In the genomic region with DNA sequence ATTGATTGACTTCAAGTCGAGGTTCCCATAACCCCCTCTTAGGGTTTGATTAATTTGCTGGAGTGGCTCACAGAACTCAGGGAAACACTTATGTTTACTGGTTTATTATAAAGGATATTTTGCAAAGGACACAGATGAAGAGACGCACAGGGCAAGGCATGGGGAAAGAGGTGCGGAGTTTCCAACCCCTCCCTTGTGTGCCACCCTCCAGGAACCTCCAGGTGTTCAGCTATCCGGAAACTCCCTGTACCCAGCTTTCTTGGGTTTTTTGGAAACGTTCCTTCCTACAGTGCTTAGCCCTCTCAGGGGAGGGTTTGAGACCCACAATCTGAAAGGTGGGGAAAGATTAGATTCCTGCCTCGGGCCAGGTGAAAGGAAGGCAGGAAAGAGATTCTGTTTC, we compare ENCODE assay signal across 21 cellular contexts. TPM values are rescaled to one million over a fixed set of nuclear protein-coding genes. Genes with fewer than 3 reads are reported as not detected.
A peak's percentile ranks its signal among the peaks of the same experiment; 100 is the strongest.
DNase-seq lines count a peak whose midpoint lies in the region; ATAC-seq and TF ChIP-seq lines count a peak whose summit lies in the region.
"Had no signal": no experiment of that assay in that cellular context is flagged by ENCODE, and none has a peak within 500 bp of the region (broad histone marks: within the 10 kb centered on the region; RNA-seq: fewer than 3 reads in every experiment).

No MANE protein-coding gene starts in this region.

- BruUV-seq in PC-9 (replicated peaks; lab: Mats Ljungman, UMichigan), result no TSS peak

- CTCF ChIA-PET in RWPE1 (lab: Yijun Ruan, JAX), result no interaction called here
- CTCF ChIA-PET in PC-9 (lab: Charles Lee), result no interaction called here

- peaks cover 0 to 3% (median 0%) of the 10 kb centered on the region in 7 donors for H3K9me3 Mint-ChIP-seq in CD4-positive, CD25-positive, alpha-beta regulatory T cell
- H3K9me3 Mint-ChIP-seq in endothelial cell (ENCODE audit: unreplicated experiment) (peaks cover 5% of the 10 kb centered on the region), osteocyte (ENCODE audit: unreplicated experiment) (peaks cover 14% of the 10 kb centered on the region)
- H3K9me3 Mint-ChIP-seq: HFFc6 had no signal

- no peaks in the 10 kb centered on the region for H3K27me3 ChIP-seq in CD4-positive, CD25-positive, alpha-beta regulatory T cell (ENCODE audit: control insufficient read depth, insufficient read depth, low read length)
- no peaks in the 10 kb centered on the region for H3K27me3 ChIP-seq in PC-9 (ENCODE audit: insufficient read depth, low read depth)
- H3K27me3 ChIP-seq: right lobe of liver had no signal

- H3K36me3 Mint-ChIP-seq in CD4-positive, CD25-positive, alpha-beta regulatory T cell, result peaks cover 10% of the 10 kb centered on the region
- H3K36me3 Mint-ChIP-seq in endothelial cell (ENCODE audit: low read depth, unreplicated experiment), result peaks cover 33% of the 10 kb centered on the region
- peaks cover 8% of the 10 kb centered on the region for H3K36me3 Mint-ChIP-seq in osteocyte (ENCODE audit: unreplicated experiment)

- 0 out of 2 replicates have a peak, but pooled peaks cover 2% of the 10 kb centered on the region for H3F3A ChIP-seq in PC-9 (ENCODE audit: insufficient read depth, low read depth)

- H3K4me3 ChIP-seq in CD4-positive, CD25-positive, alpha-beta regulatory T cell (ENCODE audit: low read depth, low read length), result no peak overlapping the region
- H3K4me3 ChIP-seq in PC-9, result no peak overlapping the region
- H3K4me3 ChIP-seq: right lobe of liver had no signal

- intact Hi-C loops in PC-9 (cut with micrococcal nuclease; ENCODE audit: unreplicated experiment), result no loop called here

- H3K27me3 Mint-ChIP-seq in CD4-positive, CD25-positive, alpha-beta regulatory T cell, result no peaks in the 10 kb centered on the region
- peaks cover 2% of the 10 kb centered on the region for H3K27me3 Mint-ChIP-seq in endothelial cell (ENCODE audit: unreplicated experiment)
- no peaks in the 10 kb centered on the region for H3K27me3 Mint-ChIP-seq in osteocyte (ENCODE audit: unreplicated experiment)

- H3K4me1 Mint-ChIP-seq in CD4-positive, CD25-positive, alpha-beta regulatory T cell, result peaks cover 13 to 55% (median 41%) of the 10 kb centered on the region in 4 donors
- H3K4me1 Mint-ChIP-seq in endothelial cell (ENCODE audit: unreplicated experiment) (peaks cover 36% of the 10 kb centered on the region), osteocyte (ENCODE audit: unreplicated experiment) (peaks cover 14% of the 10 kb centered on the region)

- POLR2A ChIA-PET in RWPE1 (lab: Yijun Ruan, JAX; ENCODE audit: low non-redundant PET), result no interaction called here
- POLR2A ChIA-PET in PC-9 (lab: Charles Lee; ENCODE audit: unreplicated experiment), result no interaction called here

- H3K9me3 ChIP-seq in CD4-positive, CD25-positive, alpha-beta regulatory T cell (ENCODE audit: control insufficient read depth in 2 of 2, low read length in 2 of 2), result no peaks in the 10 kb centered on the region
- H3K9me3 ChIP-seq in PC-9 (ENCODE audit: insufficient read depth, low read depth), result no peaks in the 10 kb centered on the region
- H3K9me3 ChIP-seq: right lobe of liver had no signal

- peaks cover 18% of the 10 kb centered on the region for H3K4me1 ChIP-seq in CD4-positive, CD25-positive, alpha-beta regulatory T cell (ENCODE audit: control insufficient read depth, insufficient read depth, low read length, poor library complexity, severe bottlenecking)
- H3K4me1 ChIP-seq in PC-9 (replicated peaks; ENCODE audit: insufficient read depth), result no peaks in the 10 kb centered on the region

- peaks cover 100% of the 10 kb centered on the region for H3K79me2 ChIP-seq in PC-9 (ENCODE audit: low read depth)

- H3K36me3 ChIP-seq in CD4-positive, CD25-positive, alpha-beta regulatory T cell (ENCODE audit: control insufficient read depth, insufficient read depth, low read length), result no peaks in the 10 kb centered on the region
- H3K36me3 ChIP-seq in PC-9 (ENCODE audit: low read depth), result no peaks in the 10 kb centered on the region
- H3K36me3 ChIP-seq: right lobe of liver had no signal

- H2AFZ ChIP-seq in PC-9, result no peak overlapping the region

- peaks cover 48% of the 10 kb centered on the region for H4K20me1 ChIP-seq in PC-9 (ENCODE audit: insufficient read depth)

- no peak for ATAC-seq in CD4-positive, CD25-positive, alpha-beta regulatory T cell (ENCODE audit: low read depth in 2 of 2)
- no peak for ATAC-seq in HG03196 (IDR thresholded peaks at IDR 0.05; ENCODE audit: unreplicated experiment)
- no peak for ATAC-seq in HG02642 (IDR thresholded peaks at IDR 0.05; ENCODE audit: poor library complexity, unreplicated experiment)
- ATAC-seq: WTC11 had no signal

- H3K4me2 ChIP-seq in PC-9, result no peak overlapping the region

- TF ChIP-seq CTCF in VCaP (conservative IDR thresholded peaks at IDR 0.05) (no peak), endothelial cell (IDR thresholded peaks at IDR 0.05; ENCODE audit: unreplicated experiment) (no peak), osteocyte (IDR thresholded peaks at IDR 0.05) (no peak), RWPE1 (conservative IDR thresholded peaks at IDR 0.05; ENCODE audit: low read depth) (no peak), PC-9 (conservative IDR thresholded peaks at IDR 0.05) (no peak)

- no peak overlapping the region for H3K4me3 Mint-ChIP-seq in CD4-positive, CD25-positive, alpha-beta regulatory T cell
- no peak overlapping the region for H3K4me3 Mint-ChIP-seq in endothelial cell (ENCODE audit: unreplicated experiment)
- H3K4me3 Mint-ChIP-seq in osteocyte (ENCODE audit: unreplicated experiment), result no peak overlapping the region
- H3K4me3 Mint-ChIP-seq: HFFc6, WTC11 had no signal

- no peak overlapping the region for H3K27ac ChIP-seq in CD4-positive, CD25-positive, alpha-beta regulatory T cell (ENCODE audit: insufficient read depth, low read length, poor library complexity, severe bottlenecking)
- H3K27ac ChIP-seq in VCaP (peak overlapping the region; percentile 85), RWPE1 (no peak overlapping the region), PC-9 (no peak overlapping the region)
- H3K27ac ChIP-seq: right lobe of liver had no signal

- no peak for DNase-seq in CD4-positive, CD25-positive, alpha-beta regulatory T cell
- DNase-seq in endothelial cell (ENCODE audit: low spot score) (no peak), osteocyte (ENCODE audit: extremely low spot score, unreplicated experiment) (no peak), RWPE1 (ENCODE audit: low spot score) (no peak), PC-9 (no peak)
- DNase-seq: amygdala; central memory CD4-positive, alpha-beta T cell; effector memory CD4-positive, alpha-beta T cell; HFFc6; hippocampal formation; Karpas-422; NCI-H1105; NCI-H2107; NCI-H524; nucleus accumbens; right lobe of liver; SHP77 had no signal

- H3K9me2 ChIP-seq in PC-9 (ENCODE audit: insufficient read depth), result no peaks in the 10 kb centered on the region

- H3K27ac Mint-ChIP-seq in CD4-positive, CD25-positive, alpha-beta regulatory T cell, result peak overlapping the region; percentile 15 to 79 (median 44)
- peak overlapping the region; percentile 90 for H3K27ac Mint-ChIP-seq in endothelial cell (ENCODE audit: unreplicated experiment)
- H3K27ac Mint-ChIP-seq in osteocyte (ENCODE audit: unreplicated experiment), result peak overlapping the region; percentile 14
- H3K27ac Mint-ChIP-seq: HFFc6, WTC11 had no signal

RNA-seq across cellular contexts. Expression of gene UCK2, which starts 48.2 kb away (rescaled TPM):
- 5.5 TPM for total RNA-seq in CD4-positive, CD25-positive, alpha-beta regulatory T cell
- 10 to 100 TPM in 2 of 4 donors, 1 to 10 TPM in 2; 9.6 to 12.8 (median 11.2) TPM for polyA plus RNA-seq in CD4-positive, CD25-positive, alpha-beta regulatory T cell
- total RNA-seq in endothelial cell (ENCODE audit: unreplicated experiment) (52.9 TPM), osteocyte (49.8 and 50.1 TPM in 2 replicates), PC-9 (2021) (54.8 and 59.9 TPM in 2 replicates)

Comparison
In these comparisons a context has a peak if more than half of its experiments do, and no peak if none do; other contexts are left out.
1. H3K27ac Mint-ChIP-seq: peak in every context shown above with its lines; median percentile 90 in endothelial cell; 44 in CD4-positive, CD25-positive, alpha-beta regulatory T cell; 14 in osteocyte.